In genomic region chr10:111078505-111079185, GRCh38 we compare ENCODE assay signal across 12 cellular contexts. TPM values are rescaled to one million over a fixed set of nuclear protein-coding genes. Genes with fewer than 3 reads are reported as not detected.
DNase-seq lines count a peak whose midpoint lies in the region; ATAC-seq, FAIRE-seq and TF ChIP-seq lines count a peak whose summit lies in the region.
"Had no signal": no experiment of that assay in that cellular context is flagged by ENCODE, and none has a peak within 500 bp of the region (broad histone marks: within the 10 kb centered on the region; RNA-seq: fewer than 3 reads in every experiment).

No MANE protein-coding gene starts in this region.

- FAIRE-seq in frontal cortex (lab: Jason Lieb, UNC), result no peak
- FAIRE-seq: RCC 7860 had no signal

- H3K27me3 Mint-ChIP-seq in activated T-cell treated with anti-CD3 and anti-CD28 coated beads, Interleukin-2, amount 50 U/mL, for 72 hours (ENCODE audit: low read depth), result peaks cover 58% of the 10 kb centered on the region
- H3K27me3 Mint-ChIP-seq in brain (peaks cover 47% of the 10 kb centered on the region), mesothelial cell of epicardium (ENCODE audit: low read depth) (peaks cover 83% of the 10 kb centered on the region)

- no peaks in the 10 kb centered on the region for H3K36me3 ChIP-seq in stomach
- H3K36me3 ChIP-seq: neutrophil had no signal

- ATAC-seq in activated T-cell treated with anti-CD3 and anti-CD28 coated beads, Interleukin-2, amount 50 U/mL, for 72 hours (replicated peaks in 1 of 2), result no peak

- H3K27ac ChIP-seq in stomach, result no peak overlapping the region
- H3K27ac ChIP-seq: epithelial cell of prostate, neutrophil had no signal

- intact Hi-C loops in stomach (cut with DNase I; ENCODE audit: low total_unique reads), result loop anchor here (10.0 kb wide), 2 partner anchors 126 to 286 kb away; no protein-coding TSS in a partner anchor

- H3K4me3 Mint-ChIP-seq in activated T-cell treated with anti-CD3 and anti-CD28 coated beads, Interleukin-2, amount 50 U/mL, for 72 hours, result peak overlapping the region; percentile 72 to 75
- H3K4me3 Mint-ChIP-seq in brain, result peak overlapping the region; percentile 73 to 79 (median 77)
- peak overlapping the region; percentile 54 for H3K4me3 Mint-ChIP-seq in mesothelial cell of epicardium

- peaks cover 31 to 39% (median 32%) of the 10 kb centered on the region in 4 donors for H3K4me1 ChIP-seq in stomach

- H3K9me3 ChIP-seq in stomach, result no peaks in the 10 kb centered on the region
- H3K9me3 ChIP-seq: neutrophil had no signal

- H3K27me3 ChIP-seq in stomach, result peaks cover 12 to 78% (median 54%) of the 10 kb centered on the region in 3 donors

- TF ChIP-seq POLR2A in stomach (IDR thresholded peaks at IDR 0.05), result no peak

- TF ChIP-seq CTCF in brain (conservative IDR thresholded peaks at IDR 0.05), result no peak
- no peak for TF ChIP-seq CTCF in mesothelial cell of epicardium (IDR thresholded peaks at IDR 0.05; ENCODE audit: unreplicated experiment)
- TF ChIP-seq CTCF in stomach (IDR thresholded peaks at IDR 0.05), result no peak

- peak overlapping the region in 3 of 4 donors; percentile 1 to 71 (median 59) for H3K4me3 ChIP-seq in stomach

- TF ChIP-seq EP300 in stomach (IDR thresholded peaks at IDR 0.05), result no peak

- H3K9me3 Mint-ChIP-seq in activated T-cell treated with anti-CD3 and anti-CD28 coated beads, Interleukin-2, amount 50 U/mL, for 72 hours, result no peaks in the 10 kb centered on the region
- H3K9me3 Mint-ChIP-seq in brain (peaks cover 3 to 9% (median 8%) of the 10 kb centered on the region in 5 experiments), mesothelial cell of epicardium (no peaks in the 10 kb centered on the region)

- no peak for DNase-seq in activated T-cell treated with anti-CD3 and anti-CD28 coated beads, Interleukin-2, amount 50 U/mL, for 72 hours
- no peak for DNase-seq in activated T-cell treated with anti-CD3 and anti-CD28 coated beads, Interleukin-2, amount 50 U/mL, for 48 hours
- DNase-seq in mesothelial cell of epicardium (ENCODE audit: low spot score in 2 of 2, unreplicated experiment in 2 of 2) (no peak), stomach (no peak), iPS-NIHi7 (ENCODE audit: extremely low spot score) (no peak), frontal cortex (ENCODE audit: low spot score in 2 of 2) (no peak)
- no peak for DNase-seq in stimulated activated CD4-positive, alpha-beta T cell treated with anti-CD3 and anti-CD28 coated beads, Interleukin-2, amount 100 ng/mL, for 24 hours
- DNase-seq: T1000 had no signal

- H3K27ac Mint-ChIP-seq in activated T-cell treated with anti-CD3 and anti-CD28 coated beads, Interleukin-2, amount 50 U/mL, for 72 hours, result no peak overlapping the region
- H3K27ac Mint-ChIP-seq in brain (peak overlapping the region in 1 of 5 experiments; percentile 77), mesothelial cell of epicardium (no peak overlapping the region)

- 11 to 26% (median 16%) methylated on average over 38 to 104 of the region's 104 CpGs for WGBS in stomach, 5 donors

- peaks cover 2 to 7% of the 10 kb centered on the region in 2 donors for H3K36me3 Mint-ChIP-seq in activated T-cell treated with anti-CD3 and anti-CD28 coated beads, Interleukin-2, amount 50 U/mL, for 72 hours (ENCODE audit: insufficient read depth in 2 of 2)
- H3K36me3 Mint-ChIP-seq in brain (peaks cover 5% of the 10 kb centered on the region), mesothelial cell of epicardium (no peaks in the 10 kb centered on the region)

- peaks cover 10% of the 10 kb centered on the region for H3K4me1 Mint-ChIP-seq in activated T-cell treated with anti-CD3 and anti-CD28 coated beads, Interleukin-2, amount 50 U/mL, for 72 hours (ENCODE audit: low read depth)
- H3K4me1 Mint-ChIP-seq in brain, result peaks cover 23% of the 10 kb centered on the region
- peaks cover 16% of the 10 kb centered on the region for H3K4me1 Mint-ChIP-seq in mesothelial cell of epicardium

RNA-seq across cellular contexts. Expression of gene ADRA2A, which starts 1.8 kb away (rescaled TPM):
- under 1 TPM in 1 of 2 donors, not detected in 1; 0.07 TPM for total RNA-seq in activated T-cell treated with anti-CD3 and anti-CD28 coated beads, Interleukin-2, amount 50 U/mL, for 72 hours
- 1.1 TPM for polyA plus RNA-seq in brain (ENCODE audit: insufficient read depth, low read depth, low replicate concordance)
- 4.7 to 5.2 TPM (median 4.9 TPM) in 3 replicates for total RNA-seq in mesothelial cell of epicardium
- total RNA-seq in stomach, result 1 to 10 TPM in 2 of 5 donors, under 1 TPM in 2, not detected in 1; 0.58 to 4.9 (median 1.2) TPM
- under 1 TPM; 0.25 to 0.65 (median 0.31) TPM for polyA plus RNA-seq in stomach
- total RNA-seq in frontal cortex, result 19.6 TPM
